1 cellular context compared by ENCODE assay signal in the genomic region with DNA sequence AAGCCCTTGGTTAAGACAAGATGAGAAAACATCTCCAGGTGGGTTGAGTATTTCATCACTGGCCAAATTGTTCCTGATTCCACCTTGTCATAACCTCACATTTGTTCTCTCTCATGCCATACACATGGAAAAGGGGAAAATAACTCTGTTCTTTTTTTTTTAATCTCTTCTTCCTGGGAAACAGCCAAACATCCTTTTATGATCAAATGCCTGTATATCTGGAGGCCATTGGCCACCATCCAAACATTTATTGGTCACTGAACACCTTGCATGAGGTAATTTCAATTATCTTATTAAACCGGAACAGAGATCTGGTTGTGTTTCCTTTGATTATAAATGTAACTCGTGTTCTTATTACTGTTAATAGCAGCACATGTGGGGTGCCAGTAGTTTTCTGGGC.
TF ChIP-seq lines count a peak whose summit lies in the region.

No MANE protein-coding gene starts in this region.

TF ChIP-seq in GM23338, 12 proteins besides CTCF, POLR2A, EP300 and RAD21 (continued from another document):
- TF ChIP-seq, protein P1, sequence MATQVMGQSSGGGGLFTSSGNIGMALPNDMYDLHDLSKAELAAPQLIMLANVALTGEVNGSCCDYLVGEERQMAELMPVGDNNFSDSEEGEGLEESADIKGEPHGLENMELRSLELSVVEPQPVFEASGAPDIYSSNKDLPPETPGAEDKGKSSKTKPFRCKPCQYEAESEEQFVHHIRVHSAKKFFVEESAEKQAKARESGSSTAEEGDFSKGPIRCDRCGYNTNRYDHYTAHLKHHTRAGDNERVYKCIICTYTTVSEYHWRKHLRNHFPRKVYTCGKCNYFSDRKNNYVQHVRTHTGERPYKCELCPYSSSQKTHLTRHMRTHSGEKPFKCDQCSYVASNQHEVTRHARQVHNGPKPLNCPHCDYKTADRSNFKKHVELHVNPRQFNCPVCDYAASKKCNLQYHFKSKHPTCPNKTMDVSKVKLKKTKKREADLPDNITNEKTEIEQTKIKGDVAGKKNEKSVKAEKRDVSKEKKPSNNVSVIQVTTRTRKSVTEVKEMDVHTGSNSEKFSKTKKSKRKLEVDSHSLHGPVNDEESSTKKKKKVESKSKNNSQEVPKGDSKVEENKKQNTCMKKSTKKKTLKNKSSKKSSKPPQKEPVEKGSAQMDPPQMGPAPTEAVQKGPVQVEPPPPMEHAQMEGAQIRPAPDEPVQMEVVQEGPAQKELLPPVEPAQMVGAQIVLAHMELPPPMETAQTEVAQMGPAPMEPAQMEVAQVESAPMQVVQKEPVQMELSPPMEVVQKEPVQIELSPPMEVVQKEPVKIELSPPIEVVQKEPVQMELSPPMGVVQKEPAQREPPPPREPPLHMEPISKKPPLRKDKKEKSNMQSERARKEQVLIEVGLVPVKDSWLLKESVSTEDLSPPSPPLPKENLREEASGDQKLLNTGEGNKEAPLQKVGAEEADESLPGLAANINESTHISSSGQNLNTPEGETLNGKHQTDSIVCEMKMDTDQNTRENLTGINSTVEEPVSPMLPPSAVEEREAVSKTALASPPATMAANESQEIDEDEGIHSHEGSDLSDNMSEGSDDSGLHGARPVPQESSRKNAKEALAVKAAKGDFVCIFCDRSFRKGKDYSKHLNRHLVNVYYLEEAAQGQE (IDR thresholded peaks at IDR 0.05; ENCODE audit: unreplicated experiment): no peak
- TF ChIP-seq JUNB (IDR thresholded peaks at IDR 0.05; ENCODE audit: unreplicated experiment): no peak
- no peak for TF ChIP-seq POLR2AphosphoS5 (IDR thresholded peaks at IDR 0.05; ENCODE audit: low read depth)
